ENCODE assay signal across 31 cellular contexts in the genomic region with DNA sequence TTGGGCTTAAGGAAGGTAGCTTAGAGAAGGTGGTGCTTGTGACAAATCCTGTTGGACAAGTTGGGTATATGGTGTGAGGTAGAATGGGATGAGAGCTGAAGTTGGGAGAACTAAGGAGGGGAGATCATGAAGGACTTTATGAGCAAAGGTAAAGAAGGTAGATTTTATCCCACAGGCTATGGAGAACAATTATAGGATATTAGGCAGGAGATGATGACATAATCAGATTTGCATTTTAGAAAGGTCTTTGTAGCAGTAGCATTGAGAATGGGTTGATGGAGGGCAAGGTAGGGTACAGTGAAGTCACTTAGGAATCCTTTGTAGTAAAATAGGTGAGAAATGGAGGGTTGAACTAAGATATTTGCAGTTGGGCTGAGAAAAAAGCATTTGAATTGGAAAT. TPM values are rescaled to one million over a fixed set of nuclear protein-coding genes. Genes with fewer than 3 reads are reported as not detected.
"Had no signal": no experiment of that assay in that cellular context is flagged by ENCODE, and none has a peak within 500 bp of the region (broad histone marks: within the 10 kb centered on the region; RNA-seq: fewer than 3 reads in every experiment).

No MANE protein-coding gene starts in this region.

- H3K27me3 ChIP-seq: testis, upper lobe of left lung, uterus, vagina had no signal

- DNase-seq: stimulated activated CD4-positive, alpha-beta T cell treated with anti-CD3 and anti-CD28 coated beads, Interleukin-2, amount 100 ng/mL, for 48 hours; stimulated activated CD4-positive, alpha-beta T cell treated with anti-CD3 and anti-CD28 coated beads, Interleukin-4, amount 100 ng/mL, for 1 hour; stimulated activated CD4-positive, alpha-beta T cell treated with anti-CD3 and anti-CD28 coated beads, Interleukin-4, amount 100 ng/mL, for 24 hours; stimulated activated CD4-positive, alpha-beta T cell treated with anti-CD3 and anti-CD28 coated beads, Interleukin-4, amount 100 ng/mL, for 4 hours; stimulated activated CD8-positive, alpha-beta memory T cell treated with anti-CD3 and anti-CD28 coated beads, Interleukin-4, amount 100 ng/mL, for 48 hours; stimulated activated naive B cell treated with anti-CD40 and anti-IgM and Interleukin-4, amounts not matched to agents 10 μg/mL and 1 μg/mL and 100 μg/mL, for 72 hours; stimulated activated naive CD4-positive, alpha-beta T cell; stimulated activated naive CD4-positive, alpha-beta T cell treated with Interleukin-2 at 50 U/mL for 16 hours; stimulated activated naive CD8-positive, alpha-beta T cell treated with anti-CD3 and anti-CD28 coated beads, Interleukin-15, amount 100 ng/mL, for 72 hours; stimulated activated naive CD8-positive, alpha-beta T cell treated with anti-CD3 and anti-CD28 coated beads, Interleukin-15, Interleukin-2, amounts not matched to agents 100 U/mL and 50 U/mL, for 24 hours; stomach; substantia nigra; testis; thyroid gland; tibial artery; transverse colon; trophoblast cell; upper lobe of left lung; upper lobe of right lung; uterus had no signal

- H3K27ac ChIP-seq: stomach, suprapubic skin, testis, thoracic aorta, thyroid gland, tibial artery, tibial nerve, transverse colon, upper lobe of left lung, upper lobe of right lung, uterus, vagina had no signal

- H3K36me3 ChIP-seq: stomach, suprapubic skin, thoracic aorta, thyroid gland, tibial artery, tibial nerve, transverse colon, upper lobe of left lung, upper lobe of right lung, uterus, vagina had no signal

- H3K4me3 ChIP-seq: stomach, suprapubic skin, testis, thoracic aorta, thyroid gland, tibial artery, tibial nerve, transverse colon, upper lobe of left lung, upper lobe of right lung, uterus, vagina had no signal

- H3K9me3 ChIP-seq: testis, thoracic aorta, thyroid gland, vagina had no signal

- ATAC-seq: stimulated activated effector memory CD8-positive, alpha-beta T cell treated with anti-CD3 and anti-CD28 coated beads, Interleukin-12 subunit alpha, Interleukin-12 subunit beta, amount 100 ng/mL, for 72 hours; stimulated activated memory B cell treated with anti-CD40 and anti-IgM and Interleukin-4, amounts not matched to agents 10 μg/mL and 1 μg/mL and 100 μg/mL, for 72 hours; stimulated activated naive B cell treated with anti-CD40 and anti-IgM and Interleukin-4, amounts not matched to agents 10 μg/mL and 1 μg/mL and 100 μg/mL, for 72 hours; stimulated activated naive CD8-positive, alpha-beta T cell treated with anti-CD3 and anti-CD28 coated beads, Interleukin-15, amount 100 ng/mL, for 72 hours; stimulated activated naive CD8-positive, alpha-beta T cell treated with anti-CD3 and anti-CD28 coated beads, Interleukin-15, Interleukin-2, amounts not matched to agents 100 U/mL and 50 U/mL, for 24 hours; upper lobe of right lung had no signal

- FAIRE-seq: urothelium cell line had no signal

- H3K4me1 ChIP-seq: stomach, suprapubic skin, testis, thyroid gland, tibial artery, tibial nerve, transverse colon, upper lobe of left lung, upper lobe of right lung, uterus, vagina had no signal

RNA-seq across cellular contexts. Expression of gene TCHH, which starts 14.9 kb away (rescaled TPM):
- total RNA-seq: stomach, ureter, urinary bladder, uterus had no signal

RNA-seq across cellular contexts. Expression of gene RPTN, which starts 28.8 kb away (rescaled TPM):
- total RNA-seq: stomach, temporal lobe, thoracic aorta, thyroid gland, tibial nerve, transverse colon, upper lobe of left lung, upper lobe of right lung, ureter, urinary bladder, uterus had no signal
- polyA plus RNA-seq: urinary bladder had no signal

RNA-seq across cellular contexts. Expression of gene TCHHL1, which starts 41.3 kb away (rescaled TPM):
- total RNA-seq: subcutaneous adipose tissue, temporal lobe, thoracic aorta, thyroid gland, tibial nerve, transverse colon, upper lobe of left lung, upper lobe of right lung, ureter, urinary bladder, uterus, vagina had no signal
- polyA plus RNA-seq: stomach, urinary bladder had no signal
